Comparison of ENCODE assay signal across 1 cellular context in genomic region chr14:34873591-34874385, GRCh38.
A peak's percentile ranks its signal among the peaks of the same experiment; 100 is the strongest.
TF ChIP-seq lines count a peak whose summit lies in the region.

No MANE protein-coding gene starts in this region.

TF ChIP-seq in HepG2, 621 proteins besides CTCF, POLR2A, EP300 and RAD21 (continued from another document and continues in another):
- TF ChIP-seq KAT2B (IDR thresholded peaks at IDR 0.05; ENCODE audit: borderline replicate concordance, low read depth, low read length) (no peak), ZFP91 (CRISPR knock-in tag; IDR thresholded peaks at IDR 0.05; ENCODE audit: borderline replicate concordance) (peak; percentile 98), ZNF672 (CRISPR knock-in tag; IDR thresholded peaks at IDR 0.05) (no peak), ZNF484 (CRISPR knock-in tag; IDR thresholded peaks at IDR 0.05; ENCODE audit: borderline replicate concordance, low read depth) (peak; percentile 93; the same call in 1 of the 2 replicates), ZNF530 (CRISPR knock-in tag; IDR thresholded peaks at IDR 0.05; ENCODE audit: low read depth) (peak; percentile 88; the same call in 1 of the 2 replicates), NR2F1 (CRISPR knock-in tag; IDR thresholded peaks at IDR 0.05) (peak in 1 of 2 experiments; percentile 29; a peak in 2 of 4 replicates), POLR2AphosphoS5 (IDR thresholded peaks at IDR 0.05; ENCODE audit: low read depth, low read length) (peak; percentile 76), ARID3A (IDR thresholded peaks at IDR 0.05; ENCODE audit: low read depth, low read length) (no peak; the same call in 1 of the 2 replicates), MBD4 (IDR thresholded peaks at IDR 0.05; ENCODE audit: borderline replicate concordance, low read length) (no peak), TERF1 (CRISPR knock-in tag; IDR thresholded peaks at IDR 0.05) (peak; percentile 82; the same call in 1 of the 2 replicates), ZNF614 (CRISPR knock-in tag; IDR thresholded peaks at IDR 0.05; ENCODE audit: borderline replicate concordance) (peak; percentile 92), PBX3 (CRISPR knock-in tag; IDR thresholded peaks at IDR 0.05; ENCODE audit: borderline replicate concordance) (peak; percentile 33; the same call in 1 of the 2 replicates), ZNF687 (CRISPR knock-in tag; IDR thresholded peaks at IDR 0.05) (peak; percentile 98), ZNF24 (IDR thresholded peaks at IDR 0.05) (no peak; the same call in 1 of the 2 replicates), ZNF382 (CRISPR knock-in tag; IDR thresholded peaks at IDR 0.05; ENCODE audit: borderline replicate concordance) (no peak), ZBTB8A (CRISPR knock-in tag; IDR thresholded peaks at IDR 0.05; ENCODE audit: borderline replicate concordance, low read depth) (peak; percentile 92), MXD4 (CRISPR knock-in tag; IDR thresholded peaks at IDR 0.05) (peak; percentile 76), ZNF205 (CRISPR knock-in tag; IDR thresholded peaks at IDR 0.05) (peak; percentile 77), CBX5 (CRISPR knock-in tag; IDR thresholded peaks at IDR 0.05; ENCODE audit: borderline replicate concordance) (peak; percentile 79; the same call in 1 of the 2 replicates), ZNF143 (CRISPR knock-in tag; IDR thresholded peaks at IDR 0.05) (no peak; the same call in 1 of the 2 replicates), KLF13 (CRISPR knock-in tag; IDR thresholded peaks at IDR 0.05) (peak; percentile 98), PLSCR1 (CRISPR knock-in tag; IDR thresholded peaks at IDR 0.05; ENCODE audit: borderline replicate concordance) (peak; percentile 52; the same call in 1 of the 2 replicates), ZNF264 (CRISPR knock-in tag; IDR thresholded peaks at IDR 0.05) (no peak; the same call in 1 of the 2 replicates), ZFP36L1 (CRISPR knock-in tag; IDR thresholded peaks at IDR 0.05) (peak; percentile 94), PRPF4 (IDR thresholded peaks at IDR 0.05; ENCODE audit: low read depth, low read length, poor library complexity, severe bottlenecking) (no peak), RFX1 (IDR thresholded peaks at IDR 0.05) (no peak), ZSCAN12 (CRISPR knock-in tag; IDR thresholded peaks at IDR 0.05) (peak; percentile 72; the same call in 1 of the 2 replicates), MYNN (CRISPR knock-in tag; IDR thresholded peaks at IDR 0.05; ENCODE audit: low read depth) (no peak), ARID4A (CRISPR knock-in tag; IDR thresholded peaks at IDR 0.05; ENCODE audit: borderline replicate concordance) (peak; percentile 96), SRSF9 (IDR thresholded peaks at IDR 0.05; ENCODE audit: borderline replicate concordance, insufficient read depth, low read depth, low read length, poor library complexity, severe bottlenecking) (no peak), FOXO1 (CRISPR knock-in tag; IDR thresholded peaks at IDR 0.05) (peak; percentile 34), MAFG (CRISPR knock-in tag; IDR thresholded peaks at IDR 0.05) (no peak), KDM4B (CRISPR knock-in tag; IDR thresholded peaks at IDR 0.05) (peak; percentile 53; the same call in 1 of the 2 replicates)
